Comparison of ENCODE assay signal across 32 cellular contexts in genomic region chr4:93779228-93779627, GRCh38. TPM values are rescaled to one million over a fixed set of nuclear protein-coding genes. Genes with fewer than 3 reads are reported as not detected.
"Had no signal": no experiment of that assay in that cellular context is flagged by ENCODE, and none has a peak within 500 bp of the region (broad histone marks: within the 10 kb centered on the region; RNA-seq: fewer than 3 reads in every experiment).

No MANE protein-coding gene starts in this region.

- H3K36me3 ChIP-seq: left ventricle myocardium inferior, ovary, right atrium auricular region, right lobe of liver, thoracic aorta, tibial artery, upper lobe of right lung had no signal

- H3K9me3 ChIP-seq: left ventricle myocardium inferior, mucosa of descending colon, ovary, right atrium auricular region, right lobe of liver, thoracic aorta, tibial artery, upper lobe of right lung had no signal

- H3K27me3 ChIP-seq: ovary, right atrium auricular region, right lobe of liver, tibial artery, upper lobe of right lung had no signal

- DNase-seq: hypothalamus; islet precursor cell; left ventricle myocardium inferior; midbrain; mucosa of descending colon; naive thymus-derived CD4-positive, alpha-beta T cell; ovary; right lobe of liver; stimulated activated CD4-positive, alpha-beta T cell treated with anti-CD3 and anti-CD28 coated beads, Interleukin-1b, Interleukin-23, amount 100 ng/mL, for 48 hours; stimulated activated CD4-positive, alpha-beta T cell treated with anti-CD3 and anti-CD28 coated beads, Interleukin-2, amount 100 ng/mL, for 48 hours; stimulated activated CD4-positive, alpha-beta T cell treated with anti-CD3 and anti-CD28 coated beads, Interleukin-4, amount 100 ng/mL, for 4 hours; stimulated activated CD8-positive, alpha-beta memory T cell treated with anti-CD3 and anti-CD28 coated beads, Interleukin-4, amount 100 ng/mL, for 48 hours; stimulated activated naive CD4-positive, alpha-beta T cell treated with Interleukin-2 at 50 U/mL for 16 hours; stimulated activated naive CD8-positive, alpha-beta T cell treated with anti-CD3 and anti-CD28 coated beads, Interleukin-15, amount 100 ng/mL, for 72 hours; substantia nigra; tibial artery; upper lobe of right lung had no signal

- ATAC-seq: mucosa of descending colon; naive thymus-derived CD4-positive, alpha-beta T cell; natural killer cell treated with Interleukin-12 subunit alpha and Interleukin-12 subunit beta and Interleukin-15 and Interleukin-18, amount 100 ng/mL, for 72 hours; right lobe of liver; stimulated activated memory B cell treated with anti-CD40 and anti-IgM and Interleukin-4, amounts not matched to agents 10 μg/mL and 1 μg/mL and 100 μg/mL, for 72 hours; stimulated activated naive CD8-positive, alpha-beta T cell treated with anti-CD3 and anti-CD28 coated beads, Interleukin-15, amount 100 ng/mL, for 72 hours; upper lobe of right lung had no signal

- H3K36me3 Mint-ChIP-seq: naive thymus-derived CD4-positive, alpha-beta T cell; natural killer cell treated with Interleukin-12 subunit alpha and Interleukin-12 subunit beta and Interleukin-15 and Interleukin-18, amount 100 ng/mL, for 72 hours; stimulated activated memory B cell treated with anti-CD40 and anti-IgM and Interleukin-4, amounts not matched to agents 10 μg/mL and 1 μg/mL and 100 μg/mL, for 72 hours had no signal

- H3K4me1 Mint-ChIP-seq: naive thymus-derived CD4-positive, alpha-beta T cell; stimulated activated memory B cell treated with anti-CD40 and anti-IgM and Interleukin-4, amounts not matched to agents 10 μg/mL and 1 μg/mL and 100 μg/mL, for 72 hours; stimulated activated naive CD8-positive, alpha-beta T cell treated with anti-CD3 and anti-CD28 coated beads, Interleukin-15, amount 100 ng/mL, for 72 hours had no signal

- H3K27ac ChIP-seq: left ventricle myocardium inferior, ovary, right atrium auricular region, right lobe of liver, thoracic aorta, tibial artery, upper lobe of right lung had no signal

- H3K4me1 ChIP-seq: left ventricle myocardium inferior, right atrium auricular region, right lobe of liver, tibial artery, upper lobe of right lung had no signal

- H3K9me3 Mint-ChIP-seq: stimulated activated memory B cell treated with anti-CD40 and anti-IgM and Interleukin-4, amounts not matched to agents 10 μg/mL and 1 μg/mL and 100 μg/mL, for 72 hours had no signal

- H3K27ac Mint-ChIP-seq: naive thymus-derived CD4-positive, alpha-beta T cell; natural killer cell treated with Interleukin-12 subunit alpha and Interleukin-12 subunit beta and Interleukin-15 and Interleukin-18, amount 100 ng/mL, for 72 hours; progenitor cell of endocrine pancreas; stimulated activated memory B cell treated with anti-CD40 and anti-IgM and Interleukin-4, amounts not matched to agents 10 μg/mL and 1 μg/mL and 100 μg/mL, for 72 hours; stimulated activated naive CD8-positive, alpha-beta T cell treated with anti-CD3 and anti-CD28 coated beads, Interleukin-15, amount 100 ng/mL, for 72 hours had no signal

- H3K4me3 ChIP-seq: left ventricle myocardium inferior, lung, mucosa of descending colon, ovary, right atrium auricular region, right lobe of liver, smooth muscle cell, thoracic aorta, tibial artery, upper lobe of right lung had no signal

- H3K27me3 Mint-ChIP-seq: natural killer cell treated with Interleukin-12 subunit alpha and Interleukin-12 subunit beta and Interleukin-15 and Interleukin-18, amount 100 ng/mL, for 72 hours; progenitor cell of endocrine pancreas; stimulated activated memory B cell treated with anti-CD40 and anti-IgM and Interleukin-4, amounts not matched to agents 10 μg/mL and 1 μg/mL and 100 μg/mL, for 72 hours; stimulated activated naive CD8-positive, alpha-beta T cell treated with anti-CD3 and anti-CD28 coated beads, Interleukin-15, amount 100 ng/mL, for 72 hours had no signal

- H3K4me2 ChIP-seq: smooth muscle cell had no signal

- H3K4me3 Mint-ChIP-seq: naive thymus-derived CD4-positive, alpha-beta T cell; natural killer cell treated with Interleukin-12 subunit alpha and Interleukin-12 subunit beta and Interleukin-15 and Interleukin-18, amount 100 ng/mL, for 72 hours; stimulated activated memory B cell treated with anti-CD40 and anti-IgM and Interleukin-4, amounts not matched to agents 10 μg/mL and 1 μg/mL and 100 μg/mL, for 72 hours; stimulated activated naive CD8-positive, alpha-beta T cell treated with anti-CD3 and anti-CD28 coated beads, Interleukin-15, amount 100 ng/mL, for 72 hours had no signal

RNA-seq across cellular contexts. Expression of gene ATOH1, which starts 49.3 kb away (rescaled TPM):
- total RNA-seq: kidney epithelial cell; left ventricle myocardium inferior; lower leg skin; lung; mesenteric fat pad; myocyte; naive thymus-derived CD4-positive, alpha-beta T cell; natural killer cell treated with Interleukin-12 subunit alpha and Interleukin-12 subunit beta and Interleukin-15 and Interleukin-18, amount 100 ng/mL, for 72 hours; omental fat pad; ovary; progenitor cell of endocrine pancreas; pulmonary artery endothelial cell; renal cortical epithelial cell; right atrium auricular region; right lobe of liver; skeletal muscle tissue; smooth muscle cell; thoracic aorta; upper lobe of right lung had no signal
- polyA plus RNA-seq: lung; naive thymus-derived CD4-positive, alpha-beta T cell; ovary; smooth muscle cell had no signal
